In genomic region chr1:93820554-93821411, GRCh38 we compare ENCODE assay signal across 15 cellular contexts. TPM values are rescaled to one million over a fixed set of nuclear protein-coding genes. Genes with fewer than 3 reads are reported as not detected.
DNase-seq lines count a peak whose midpoint lies in the region; ATAC-seq, FAIRE-seq and TF ChIP-seq lines count a peak whose summit lies in the region.
"Had no signal": no experiment of that assay in that cellular context is flagged by ENCODE, and none has a peak within 500 bp of the region (broad histone marks: within the 10 kb centered on the region; RNA-seq: fewer than 3 reads in every experiment).

No MANE protein-coding gene starts in this region.

- H2BK5ac ChIP-seq in trophoblast cell (ENCODE audit: low read depth, low read length, poor library complexity): no peak overlapping the region

- H4K20me1 ChIP-seq in astrocyte (ENCODE audit: insufficient read depth, low read length): no peaks in the 10 kb centered on the region

- H3K9me3 ChIP-seq in HUES6 (ENCODE audit: control insufficient read depth, insufficient read depth, low read depth, low read length): no peaks in the 10 kb centered on the region
- H3K9me3 ChIP-seq in astrocyte (ENCODE audit: insufficient read depth, low read depth, low read length): no peaks in the 10 kb centered on the region
- H3K9me3 ChIP-seq in iPS-18a (ENCODE audit: control insufficient read depth, low read depth, low read length): no peaks in the 10 kb centered on the region
- H3K9me3 ChIP-seq in trophoblast cell (ENCODE audit: insufficient read depth, low read depth, low read length): no peaks in the 10 kb centered on the region
- H3K9me3 ChIP-seq in heart right ventricle: no peaks in the 10 kb centered on the region

- H3K79me2 ChIP-seq in astrocyte (ENCODE audit: insufficient read depth, low read length) (no peaks in the 10 kb centered on the region), trophoblast cell (ENCODE audit: control insufficient read depth, insufficient read depth, low read length, poor library complexity) (no peaks in the 10 kb centered on the region)

- peaks cover 14% of the 10 kb centered on the region for H3K79me1 ChIP-seq in trophoblast cell (ENCODE audit: low read length)

- no peak overlapping the region for H4K91ac ChIP-seq in trophoblast cell (ENCODE audit: low read depth, low read length)

- DNase-seq in astrocyte (ENCODE audit: low read depth) (peak; percentile 42), trophoblast cell (peak in 1 of 2 donors; percentile 63), heart right ventricle (no peak)
- no peak for DNase-seq in stimulated activated CD4-positive, alpha-beta T cell treated with anti-CD3 and anti-CD28 coated beads, Interleukin-4, amount 100 ng/mL, for 4 hours
- DNase-seq: EL, HFFc6, NCI-H1417 treated with DMSO at 0.1 percent for 48 hours, NCI-H2029 treated with DMSO at 0.1 percent for 48 hours, NCI-H524, SIG-M5 had no signal

- no CpG with 5 or more reads among the region's 10 CpGs for WGBS in trophoblast cell (ENCODE audit: extremely low coverage, insufficient coverage, insufficient read length)
- WGBS in heart right ventricle, 2 donors: 77 to 80% methylated on average over 10 of the region's 10 CpGs

- no peaks in the 10 kb centered on the region for H3K36me3 ChIP-seq in HUES6 (ENCODE audit: control insufficient read depth, insufficient read depth, low read length)
- H3K36me3 ChIP-seq in astrocyte (ENCODE audit: insufficient read depth, low read length): no peaks in the 10 kb centered on the region
- no peaks in the 10 kb centered on the region for H3K36me3 ChIP-seq in iPS-18a (ENCODE audit: control insufficient read depth, low read depth, low read length)
- no peaks in the 10 kb centered on the region for H3K36me3 ChIP-seq in trophoblast cell (ENCODE audit: control insufficient read depth in 1 of 2, insufficient read depth in 2 of 2, low read length in 2 of 2)
- no peaks in the 10 kb centered on the region for H3K36me3 ChIP-seq in heart right ventricle

- TF ChIP-seq CTCF in astrocyte (IDR thresholded peaks at IDR 0.05; ENCODE audit: insufficient read depth, low read depth, low read length): no peak
- no peak for TF ChIP-seq CTCF in heart right ventricle (IDR thresholded peaks at IDR 0.05)

- no peak overlapping the region for H4K8ac ChIP-seq in trophoblast cell (ENCODE audit: low read depth, low read length)

- H3K4ac ChIP-seq in trophoblast cell (ENCODE audit: low read depth, low read length): no peak overlapping the region

- peak overlapping the region; percentile 70 for H3K9ac ChIP-seq in HUES6 (ENCODE audit: low read length)
- no peak overlapping the region for H3K9ac ChIP-seq in astrocyte (ENCODE audit: low read length)
- peak overlapping the region; percentile 5 for H3K9ac ChIP-seq in iPS-18a (ENCODE audit: low read length)
- H3K9ac ChIP-seq in trophoblast cell (ENCODE audit: low read length): no peak overlapping the region
- H3K9ac ChIP-seq: GM23248 had no signal

- peak overlapping the region; percentile 92; the same call in 1 of the 2 replicates for H3K27ac ChIP-seq in HUES6 (ENCODE audit: low read depth, low read length)
- H3K27ac ChIP-seq in astrocyte (ENCODE audit: low read depth, low read length): peak overlapping the region; percentile 30
- peak overlapping the region; percentile 18 for H3K27ac ChIP-seq in iPS-18a (ENCODE audit: low read length)
- no peak overlapping the region for H3K27ac ChIP-seq in trophoblast cell (ENCODE audit: low read depth, low read length)
- H3K27ac ChIP-seq in heart right ventricle: no peak overlapping the region
- H3K27ac ChIP-seq: GM23248 had no signal

- H3K27me3 ChIP-seq in HUES6 (ENCODE audit: control insufficient read depth, insufficient read depth, low read length) (no peaks in the 10 kb centered on the region), astrocyte (ENCODE audit: insufficient read depth, low read length) (no peaks in the 10 kb centered on the region), iPS-18a (ENCODE audit: control insufficient read depth, insufficient read depth, low read length) (no peaks in the 10 kb centered on the region), trophoblast cell (ENCODE audit: insufficient read depth, low read length) (no peaks in the 10 kb centered on the region), heart right ventricle (no peaks in the 10 kb centered on the region)

- intact Hi-C loops in heart right ventricle (cut with DNase I): loop anchor here in 1 of 10 donors (5.0 kb wide), 1 partner anchor 383 kb away; no protein-coding TSS in a partner anchor

- H3K27me3 Mint-ChIP-seq in astrocyte (ENCODE audit: low read depth, unreplicated experiment): no peaks in the 10 kb centered on the region
- H3K27me3 Mint-ChIP-seq: IgD-negative memory B cell had no signal

- H3K36me3 Mint-ChIP-seq in astrocyte (ENCODE audit: low read depth, unreplicated experiment): no peaks in the 10 kb centered on the region

- peak overlapping the region; percentile 67 for H3K23ac ChIP-seq in trophoblast cell (ENCODE audit: low read length)

- H2BK120ac ChIP-seq in trophoblast cell (ENCODE audit: insufficient read depth, low read length, poor library complexity): no peak overlapping the region

- no peak overlapping the region for H4K12ac ChIP-seq in trophoblast cell (ENCODE audit: low read depth, low read length)

- H2AFZ ChIP-seq in astrocyte (ENCODE audit: low read depth, low read length) (no peak overlapping the region), trophoblast cell (ENCODE audit: insufficient read depth, low read length, poor library complexity) (no peak overlapping the region)
- H2AFZ ChIP-seq: GM23248 had no signal

- H3K4me3 Mint-ChIP-seq in astrocyte (ENCODE audit: unreplicated experiment): no peak overlapping the region
- H3K4me3 Mint-ChIP-seq: HFFc6, IgD-negative memory B cell had no signal

- peaks cover 35% of the 10 kb centered on the region for H3K4me1 Mint-ChIP-seq in astrocyte (ENCODE audit: low read depth, unreplicated experiment)

- H2BK12ac ChIP-seq in trophoblast cell (ENCODE audit: low read length): peak overlapping the region; percentile 25

- no peaks in the 10 kb centered on the region for H3K9me3 Mint-ChIP-seq in astrocyte (ENCODE audit: unreplicated experiment)
- H3K9me3 Mint-ChIP-seq: HFFc6, IgD-negative memory B cell had no signal

- ATAC-seq in HG02970 (IDR thresholded peaks at IDR 0.05; ENCODE audit: low FRiP score, unreplicated experiment): no peak
- no peak for ATAC-seq in heart right ventricle

- peak; percentile 49 for FAIRE-seq in astrocyte (lab: Jason Lieb, UNC)

- H3K4me2 ChIP-seq in astrocyte (ENCODE audit: low read length) (peak overlapping the region; percentile 19), trophoblast cell (ENCODE audit: low read length) (no peak overlapping the region)

- H3K4me1 ChIP-seq in HUES6 (ENCODE audit: control insufficient read depth, insufficient read depth, low read length) (peaks cover 60% of the 10 kb centered on the region), astrocyte (ENCODE audit: insufficient read depth, low read length) (peaks cover 20% of the 10 kb centered on the region), iPS-18a (ENCODE audit: control insufficient read depth, low read depth, low read length) (peaks cover 16% of the 10 kb centered on the region), trophoblast cell (ENCODE audit: control insufficient read depth in 1 of 2, insufficient read depth in 2 of 2, low read length in 2 of 2) (peaks cover 18 to 31% of the 10 kb centered on the region in 2 experiments), heart right ventricle (peaks cover 0 to 34% (median 20%) of the 10 kb centered on the region in 9 donors)

- no peak overlapping the region for H3K18ac ChIP-seq in trophoblast cell (ENCODE audit: low read length)

- peak overlapping the region; percentile 4 for H2AK5ac ChIP-seq in trophoblast cell (ENCODE audit: low read length)

- no peak overlapping the region for H3K14ac ChIP-seq in trophoblast cell (ENCODE audit: low read length)

- H3K4me3 ChIP-seq in HUES6 (ENCODE audit: low read depth, low read length): peak overlapping the region; percentile 43; the same call in 1 of the 2 replicates
- no peak overlapping the region for H3K4me3 ChIP-seq in astrocyte (ENCODE audit: insufficient read depth, low read depth, low read length)
- peak overlapping the region; percentile 28 for H3K4me3 ChIP-seq in iPS-18a (ENCODE audit: low read length)
- no peak overlapping the region for H3K4me3 ChIP-seq in trophoblast cell (ENCODE audit: low read depth, low read length)
- H3K4me3 ChIP-seq in heart right ventricle: no peak overlapping the region
- H3K4me3 ChIP-seq: GM23248 had no signal

- H3K27ac Mint-ChIP-seq in astrocyte (ENCODE audit: unreplicated experiment): no peak overlapping the region
- H3K27ac Mint-ChIP-seq: HFFc6, IgD-negative memory B cell had no signal

RNA-seq across cellular contexts. Expression of gene DNTTIP2, which starts 58.2 kb away (rescaled TPM):
- total RNA-seq in astrocyte (47.5 and 55.3 TPM in 2 replicates), heart right ventricle (10 to 100 TPM; 33.9 to 44.3 (median 41.7) TPM)
- polyA plus RNA-seq in trophoblast cell (2013): 93.8 and 103 TPM in 2 replicates
- 10 to 100 TPM; 40.1 to 64.7 TPM for polyA plus RNA-seq in heart right ventricle

Comparison
In these comparisons a context has a peak if more than half of its experiments do, and no peak if none do; other contexts are left out.
1. H3K27ac ChIP-seq: peak in HUES6 (single experiment), astrocyte (single experiment) and iPS-18a (single experiment); none in trophoblast cell (single experiment) and heart right ventricle (0 of 10).
2. H3K4me3 ChIP-seq: peak in HUES6 (single experiment) and iPS-18a (single experiment); none in astrocyte (single experiment), trophoblast cell (single experiment) and heart right ventricle (0 of 10).
3. H3K9ac ChIP-seq: peak in HUES6 (single experiment) and iPS-18a (single experiment); none in astrocyte (single experiment) and trophoblast cell (single experiment).